ENCODE assay signal across 27 cellular contexts in genomic region chr9:110327735-110328134, GRCh38. TPM values are rescaled to one million over a fixed set of nuclear protein-coding genes. Genes with fewer than 3 reads are reported as not detected.
"Had no signal": no experiment of that assay in that cellular context is flagged by ENCODE, and none has a peak within 500 bp of the region (broad histone marks: within the 10 kb centered on the region; RNA-seq: fewer than 3 reads in every experiment).

No MANE protein-coding gene starts in this region.

- H3K27ac Mint-ChIP-seq: naive thymus-derived CD8-positive, alpha-beta T cell had no signal

- H3K4me1 Mint-ChIP-seq: naive thymus-derived CD8-positive, alpha-beta T cell had no signal

- H3K27ac ChIP-seq: coronary artery, esophagus muscularis mucosa, gastrocnemius medialis, heart right ventricle, neutrophil, sigmoid colon, skin epidermis had no signal

- DNase-seq: effector CD4-positive, alpha-beta T cell; gastrocnemius medialis; heart right ventricle; hypothalamus; kidney glomerular epithelial cell; mammary epithelial cell; naive thymus-derived CD8-positive, alpha-beta T cell; posterior cingulate gyrus; sigmoid colon; stimulated activated CD4-positive, alpha-beta T cell treated with anti-CD3 and anti-CD28 coated beads, Interleukin-2, amount 100 ng/mL, for 48 hours; stimulated activated naive CD4-positive, alpha-beta T cell treated with Interleukin-2 at 50 U/mL for 16 hours; trophoblast cell had no signal

- H3K36me3 ChIP-seq: esophagus muscularis mucosa, gastrocnemius medialis, heart right ventricle, neutrophil, sigmoid colon had no signal

- H3K36me3 Mint-ChIP-seq: naive thymus-derived CD8-positive, alpha-beta T cell had no signal

- H3K4me1 ChIP-seq: esophagus muscularis mucosa, gastrocnemius medialis, sigmoid colon had no signal

- H3K9me3 ChIP-seq: esophagus muscularis mucosa, gastrocnemius medialis, neutrophil, sigmoid colon had no signal

- ATAC-seq: gastrocnemius medialis; heart right ventricle; left lobe of liver; naive thymus-derived CD8-positive, alpha-beta T cell had no signal

- H3K27me3 ChIP-seq: esophagus muscularis mucosa, gastrocnemius medialis, heart right ventricle, neutrophil, sigmoid colon had no signal

- H3K4me3 ChIP-seq: coronary artery, esophagus muscularis mucosa, gastrocnemius medialis, heart right ventricle, sigmoid colon, skin epidermis had no signal

- FAIRE-seq: islet of Langerhans, urothelium cell line had no signal

- H3K4me3 Mint-ChIP-seq: naive thymus-derived CD8-positive, alpha-beta T cell had no signal

RNA-seq across cellular contexts. Expression of gene TXNDC8, which starts 9.9 kb away (rescaled TPM):
- total RNA-seq: dermis microvascular lymphatic vessel endothelial cell; esophagus muscularis mucosa; fibroblast of villous mesenchyme; gastrocnemius medialis; heart right ventricle; left lobe of liver; lower leg skin; mammary epithelial cell; mesenteric fat pad; mononuclear cell; naive thymus-derived CD8-positive, alpha-beta T cell; osteoblast; pulmonary artery endothelial cell; sigmoid colon had no signal
- polyA plus RNA-seq: heart right ventricle; mammary epithelial cell; naive thymus-derived CD8-positive, alpha-beta T cell; neural cell; sigmoid colon had no signal
